11 cellular contexts compared by ENCODE assay signal in the genomic region with DNA sequence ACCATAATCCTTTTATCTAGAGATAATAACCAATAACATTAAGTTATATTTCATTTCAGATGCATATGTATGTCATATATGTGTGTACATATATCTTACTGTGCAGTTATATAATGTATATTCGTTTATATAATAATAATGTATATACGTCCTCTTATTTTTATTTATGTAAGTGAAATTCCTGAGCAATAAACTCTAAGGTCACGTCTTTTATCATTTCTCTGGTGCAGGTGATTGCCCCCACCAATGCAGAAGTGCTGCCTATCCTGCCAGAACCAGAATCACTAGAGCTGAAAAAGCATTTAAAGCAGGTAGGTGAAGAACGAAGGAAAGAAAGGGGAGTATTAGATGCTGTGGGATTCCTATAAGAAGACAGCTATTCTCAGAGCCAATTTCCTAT.
"Had no signal": no experiment of that assay in that cellular context is flagged by ENCODE, and none has a peak within 500 bp of the region (broad histone marks: within the 10 kb centered on the region; RNA-seq: fewer than 3 reads in every experiment).

No MANE protein-coding gene starts in this region.

- FAIRE-seq: H1, H54 had no signal

- H3K9me3 ChIP-seq: HAP-1 had no signal

- H3K4me1 ChIP-seq: HAP-1 had no signal

- H3K4me2 ChIP-seq: GM23338 had no signal

- H2AFZ ChIP-seq: GM23248, GM23338 had no signal

- H3K27ac ChIP-seq: GM23248 had no signal

- DNase-seq: GM23248, GOT3, H7, H9, HCEC 1CT, HFFc6 had no signal

- H3K9ac ChIP-seq: GM23248 had no signal

- H3K4me3 ChIP-seq: GM23248, GM23338, HAP-1 had no signal

- ATAC-seq: GM23338, HCT116 had no signal
